1 cellular context compared by ENCODE assay signal in genomic region chr10:115988380-115988779, GRCh38.
TF ChIP-seq lines count a peak whose summit lies in the region.

No MANE protein-coding gene starts in this region.

TF ChIP-seq in IMR-90, 13 proteins besides CTCF, POLR2A, EP300 and RAD21 (continued from another document):
- TF ChIP-seq ELK1 (IDR thresholded peaks at IDR 0.05; ENCODE audit: borderline replicate concordance, low read depth, low read length), result no peak
- no peak for TF ChIP-seq RFX5 (IDR thresholded peaks at IDR 0.05; ENCODE audit: low read depth, low read length)
- peak; percentile 70 for TF ChIP-seq CEBPB (IDR thresholded peaks at IDR 0.05; ENCODE audit: low read depth, low read length)
